ENCODE assay signal across 5 cellular contexts in genomic region chr12:94692826-94693225, GRCh38. TPM values are rescaled to one million over a fixed set of nuclear protein-coding genes. Genes with fewer than 3 reads are reported as not detected.
DNase-seq lines count a peak whose midpoint lies in the region; ATAC-seq and TF ChIP-seq lines count a peak whose summit lies in the region.
"Not testable (repeated sequence)": the region's sequence is repeated elsewhere in the genome, so short reads cannot be mapped to it uniquely, and the experiment has no call there.

No MANE protein-coding gene starts in this region.

- CTCF ChIA-PET in activated CD4-positive, alpha-beta T cell treated with anti-CD3 and anti-CD28 coated beads for 36 hours (lab: Charles Lee) = not testable (repeated sequence)

- not testable (repeated sequence) for H3K4me1 Mint-ChIP-seq in activated CD4-positive, alpha-beta T cell treated with anti-CD3 and anti-CD28 coated beads for 36 hours; activated T-cell treated with anti-CD3 and anti-CD28 coated beads, Interleukin-2, amount 50 U/mL, for 4 hours (ENCODE audit: low read depth); nephron progenitor cell
- H3K4me1 Mint-ChIP-seq in activated naive CD8-positive, alpha-beta T cell treated with anti-CD3 and anti-CD28 coated beads, Interleukin-2, amount 50 U/mL, for 24 hours = peaks cover 10% of the 10 kb centered on the region

- intact Hi-C loops in activated CD4-positive, alpha-beta T cell treated with anti-CD3 and anti-CD28 coated beads for 36 hours (cut with DNase I, micrococcal nuclease) = not testable (repeated sequence)

- not testable (repeated sequence) for ATAC-seq in activated CD4-positive, alpha-beta T cell treated with anti-CD3 and anti-CD28 coated beads for 36 hours
- ATAC-seq in activated T-cell treated with anti-CD3 and anti-CD28 coated beads, Interleukin-2, amount 50 U/mL, for 4 hours = peak; percentile 54 to 65
- peak; percentile 24 for ATAC-seq in activated naive CD8-positive, alpha-beta T cell treated with anti-CD3 and anti-CD28 coated beads, Interleukin-2, amount 50 U/mL, for 24 hours

- not testable (repeated sequence) for H3K9me3 Mint-ChIP-seq in activated CD4-positive, alpha-beta T cell treated with anti-CD3 and anti-CD28 coated beads for 36 hours (ENCODE audit: low read depth); activated T-cell treated with anti-CD3 and anti-CD28 coated beads, Interleukin-2, amount 50 U/mL, for 4 hours; activated naive CD8-positive, alpha-beta T cell treated with anti-CD3 and anti-CD28 coated beads, Interleukin-2, amount 50 U/mL, for 24 hours
- peaks cover 19% of the 10 kb centered on the region for H3K9me3 Mint-ChIP-seq in nephron progenitor cell

- H3K27me3 Mint-ChIP-seq in activated CD4-positive, alpha-beta T cell treated with anti-CD3 and anti-CD28 coated beads for 36 hours; activated T-cell treated with anti-CD3 and anti-CD28 coated beads, Interleukin-2, amount 50 U/mL, for 4 hours (ENCODE audit: low read depth); activated naive CD8-positive, alpha-beta T cell treated with anti-CD3 and anti-CD28 coated beads, Interleukin-2, amount 50 U/mL, for 24 hours; nephron progenitor cell (ENCODE audit: low read depth, poor library complexity): not testable (repeated sequence)

- not testable (repeated sequence) for H3K4me3 Mint-ChIP-seq in activated CD4-positive, alpha-beta T cell treated with anti-CD3 and anti-CD28 coated beads for 36 hours; activated T-cell treated with anti-CD3 and anti-CD28 coated beads, Interleukin-2, amount 50 U/mL, for 4 hours; activated naive CD8-positive, alpha-beta T cell treated with anti-CD3 and anti-CD28 coated beads, Interleukin-2, amount 50 U/mL, for 24 hours; nephron progenitor cell

- H3K27ac Mint-ChIP-seq in activated CD4-positive, alpha-beta T cell treated with anti-CD3 and anti-CD28 coated beads for 36 hours; activated naive CD8-positive, alpha-beta T cell treated with anti-CD3 and anti-CD28 coated beads, Interleukin-2, amount 50 U/mL, for 24 hours: not testable (repeated sequence)
- peak overlapping the region; percentile 5 for H3K27ac Mint-ChIP-seq in nephron progenitor cell

- DNase-seq in activated CD4-positive, alpha-beta T cell treated with anti-CD3 and anti-CD28 coated beads for 36 hours = peak; percentile 18
- not testable (repeated sequence) for DNase-seq in activated T-cell treated with anti-CD3 and anti-CD28 coated beads, Interleukin-2, amount 50 U/mL, for 4 hours; activated naive CD8-positive, alpha-beta T cell treated with anti-CD3 and anti-CD28 coated beads, Interleukin-2, amount 50 U/mL, for 24 hours; nephron progenitor cell
- peak; percentile 9 for DNase-seq in stimulated activated CD4-positive, alpha-beta T cell treated with anti-CD3 and anti-CD28 coated beads, Interleukin-1b, Interleukin-23, amount 100 ng/mL, for 48 hours

- not testable (repeated sequence) for H3K36me3 Mint-ChIP-seq in activated CD4-positive, alpha-beta T cell treated with anti-CD3 and anti-CD28 coated beads for 36 hours (ENCODE audit: low read depth); activated T-cell treated with anti-CD3 and anti-CD28 coated beads, Interleukin-2, amount 50 U/mL, for 4 hours (ENCODE audit: insufficient read depth); activated naive CD8-positive, alpha-beta T cell treated with anti-CD3 and anti-CD28 coated beads, Interleukin-2, amount 50 U/mL, for 24 hours (ENCODE audit: low read depth)
- H3K36me3 Mint-ChIP-seq in nephron progenitor cell (ENCODE audit: low read depth) = peaks cover 19% of the 10 kb centered on the region

- not testable (repeated sequence) for TF ChIP-seq CTCF in nephron progenitor cell (IDR thresholded peaks at IDR 0.05)

- POLR2A ChIA-PET in activated CD4-positive, alpha-beta T cell treated with anti-CD3 and anti-CD28 coated beads for 36 hours (lab: Charles Lee) = not testable (repeated sequence)

RNA-seq across cellular contexts. Expression of gene TMCC3, which starts 42.5 kb away (rescaled TPM):
- total RNA-seq in activated CD4-positive, alpha-beta T cell treated with anti-CD3 and anti-CD28 coated beads for 36 hours = under 1 TPM; 0.05 to 0.16 TPM
- under 1 TPM; 0.10 to 0.21 (median 0.11) TPM for total RNA-seq in activated T-cell treated with anti-CD3 and anti-CD28 coated beads, Interleukin-2, amount 50 U/mL, for 4 hours
